Comparison of ENCODE assay signal across 19 cellular contexts in genomic region chr9:110788871-110789270, GRCh38.
A peak's percentile ranks its signal among the peaks of the same experiment; 100 is the strongest.
DNase-seq lines count a peak whose midpoint lies in the region; ATAC-seq, FAIRE-seq and TF ChIP-seq lines count a peak whose summit lies in the region.
"Had no signal": no experiment of that assay in that cellular context is flagged by ENCODE, and none has a peak within 500 bp of the region (broad histone marks: within the 10 kb centered on the region; RNA-seq: fewer than 3 reads in every experiment).

No MANE protein-coding gene starts in this region.

- dilution Hi-C loops in mammary epithelial cell (cut with HindIII; ENCODE audit: low sequenced_read_pairs) (no loop called here), keratinocyte (cut with MboI; ENCODE audit: extremely low pct_ligation_motif_present, low sequenced_read_pairs) (loop anchor here (25.0 kb wide), 1 partner anchor 98 kb away; no protein-coding TSS in a partner anchor)

- no peak overlapping the region for H3K4me3 Mint-ChIP-seq in MCF 10A (ENCODE audit: unreplicated experiment)
- H3K4me3 Mint-ChIP-seq: B cell; CD8-positive, alpha-beta T cell; GM23338 had no signal

- no peaks in the 10 kb centered on the region for H3K9me1 ChIP-seq in keratinocyte (ENCODE audit: control insufficient read depth, extremely low read depth, insufficient read depth, low read length)

- in situ Hi-C loops in mammary epithelial cell (cut with MboI; ENCODE audit: low sequenced_read_pairs in 2 of 2): no loop called here

- POLR2A ChIA-PET in MCF 10A (lab: Yijun Ruan, JAX): no interaction called here

- H3K4me2 ChIP-seq in mammary epithelial cell (ENCODE audit: insufficient read depth, low read depth, low read length): no peak overlapping the region
- H3K4me2 ChIP-seq in keratinocyte (ENCODE audit: control insufficient read depth, extremely low read depth, insufficient read depth, low read depth, low read length): no peak overlapping the region
- H3K4me2 ChIP-seq: BLaER1 treated with 17β-estradiol and CSF1 and Interleukin-3, amounts not matched to agents 10 nM and 100 nM; GM23338 had no signal

- intact Hi-C loops in mammary epithelial cell (cut with micrococcal nuclease): no loop called here
- intact Hi-C loops in MCF 10A (cut with micrococcal nuclease): no loop called here

- H3K9ac ChIP-seq in mammary epithelial cell (ENCODE audit: insufficient read depth, low read length): no peak overlapping the region
- no peak overlapping the region for H3K9ac ChIP-seq in keratinocyte (ENCODE audit: control insufficient read depth, extremely low read depth, insufficient read depth, low read length)
- H3K9ac ChIP-seq: BLaER1 treated with 17β-estradiol and CSF1 and Interleukin-3, amounts not matched to agents 10 nM and 100 nM had no signal

- H3K4me3 ChIP-seq in mammary epithelial cell (replicated peaks in 1 of 3; ENCODE audit: insufficient read depth in 1 of 3, low read depth in 2 of 3, low read length in 3 of 3) (no peak overlapping the region), epithelial cell of esophagus (ENCODE audit: low read length) (no peak overlapping the region), keratinocyte (ENCODE audit: control insufficient read depth in 2 of 3, extremely low read depth in 1 of 3, insufficient read depth in 2 of 3, low read depth in 1 of 3, low read length in 3 of 3) (no peak overlapping the region)
- H3K4me3 ChIP-seq: BLaER1 treated with 17β-estradiol and CSF1 and Interleukin-3, amounts not matched to agents 10 nM and 100 nM; GM23338; K562 had no signal

- H3K36me3 ChIP-seq in mammary epithelial cell (ENCODE audit: insufficient read depth, low read length) (no peaks in the 10 kb centered on the region), keratinocyte (ENCODE audit: control insufficient read depth in 2 of 2, extremely low read depth in 1 of 2, insufficient read depth in 2 of 2, low read length in 2 of 2) (no peaks in the 10 kb centered on the region)
- H3K36me3 ChIP-seq: BLaER1 treated with 17β-estradiol and CSF1 and Interleukin-3, amounts not matched to agents 10 nM and 100 nM had no signal

- CTCF ChIA-PET in mammary epithelial cell (lab: Charles Lee; ENCODE audit: low non-redundant PET): no interaction called here
- CTCF ChIA-PET in MCF 10A (lab: Yijun Ruan, JAX): interaction anchor here (0.7 kb wide), 1 partner anchor 343 kb away, joined by 3 read pairs; no protein-coding TSS in a partner anchor

- TF ChIP-seq CTCF in mammary epithelial cell (conservative IDR thresholded peaks at IDR 0.05 in 1 of 2, IDR thresholded peaks at IDR 0.05 in 1 of 2; ENCODE audit: extremely low read depth in 1 of 2, insufficient read depth in 1 of 2, low read depth in 1 of 2, low read length in 2 of 2): no peak
- no peak for TF ChIP-seq CTCF in MCF 10A (IDR thresholded peaks at IDR 0.05; ENCODE audit: unreplicated experiment)
- no peak for TF ChIP-seq CTCF in epithelial cell of esophagus (IDR thresholded peaks at IDR 0.05; ENCODE audit: insufficient read depth, low read depth, low read length, missing control alignments)
- no peak for TF ChIP-seq CTCF in keratinocyte (optimal IDR thresholded peaks at IDR 0.05 in 1 of 3, IDR thresholded peaks at IDR 0.05 in 1 of 3, conservative IDR thresholded peaks at IDR 0.05 in 1 of 3; ENCODE audit: extremely low read depth in 1 of 3, insufficient read depth in 2 of 3, low read length in 3 of 3)

- H3K4me1 ChIP-seq in mammary epithelial cell (ENCODE audit: insufficient read depth, low read length) (no peaks in the 10 kb centered on the region), keratinocyte (ENCODE audit: control insufficient read depth, extremely low read depth, insufficient read depth, low read length) (no peaks in the 10 kb centered on the region)
- H3K4me1 ChIP-seq: BLaER1 treated with 17β-estradiol and CSF1 and Interleukin-3, amounts not matched to agents 10 nM and 100 nM had no signal

- H3K27me3 ChIP-seq in mammary epithelial cell (ENCODE audit: insufficient read depth, low read length): no peaks in the 10 kb centered on the region
- H3K27me3 ChIP-seq in keratinocyte (ENCODE audit: control insufficient read depth, extremely low read depth, insufficient read depth, low read length): no peaks in the 10 kb centered on the region
- H3K27me3 ChIP-seq: BLaER1 treated with 17β-estradiol and CSF1 and Interleukin-3, amounts not matched to agents 10 nM and 100 nM had no signal

- BruUV-seq in mammary epithelial cell (replicated peaks; lab: Mats Ljungman, UMichigan) (no TSS peak), MCF 10A (replicated peaks; lab: Mats Ljungman, UMichigan) (no TSS peak)

- H3K27ac Mint-ChIP-seq in MCF 10A (ENCODE audit: low read depth, unreplicated experiment): no peak overlapping the region
- H3K27ac Mint-ChIP-seq: B cell; CD8-positive, alpha-beta T cell; GM23338 had no signal

- H2AFZ ChIP-seq in mammary epithelial cell (ENCODE audit: low read depth, low read length) (no peak overlapping the region), keratinocyte (ENCODE audit: control insufficient read depth, low read length) (no peak overlapping the region)
- H2AFZ ChIP-seq: GM23338 had no signal

- peak; percentile 57 for DNase-seq in mammary epithelial cell
- no peak for DNase-seq in MCF 10A (ENCODE audit: unreplicated experiment)
- DNase-seq in epithelial cell of esophagus (ENCODE audit: low read depth): peak; percentile 43
- DNase-seq in keratinocyte (ENCODE audit: low read depth, low spot score): no peak
- DNase-seq in NCI-H1092 treated with DMSO at 0.1 percent for 48 hours (lab: John Stamatoyannopoulos, UW): no peak
- DNase-seq in activated CD4-positive, alpha-beta T cell treated with anti-CD3 and anti-CD28 coated beads, Interleukin-2, amount 50 U/mL, for 48 hours: no peak
- DNase-seq: Calu3; CD8-positive, alpha-beta T cell; HCEC 1CT had no signal

- H3K36me3 Mint-ChIP-seq in MCF 10A (ENCODE audit: insufficient read depth, unreplicated experiment): no peaks in the 10 kb centered on the region
- H3K36me3 Mint-ChIP-seq: CD8-positive, alpha-beta T cell had no signal

- H3K79me2 ChIP-seq in mammary epithelial cell (ENCODE audit: insufficient read depth, low read length): no peaks in the 10 kb centered on the region
- no peaks in the 10 kb centered on the region for H3K79me2 ChIP-seq in keratinocyte (ENCODE audit: control insufficient read depth, insufficient read depth, low read length)

- no peak for ATAC-seq in GM21360 (IDR thresholded peaks at IDR 0.05; ENCODE audit: unreplicated experiment)
- ATAC-seq: CD8-positive, alpha-beta T cell; GM23338; K562 had no signal

- no peaks in the 10 kb centered on the region for H4K20me1 ChIP-seq in mammary epithelial cell (ENCODE audit: insufficient read depth, low read length)
- no peaks in the 10 kb centered on the region for H4K20me1 ChIP-seq in keratinocyte (ENCODE audit: control insufficient read depth, extremely low read depth, insufficient read depth, low read length)
- H4K20me1 ChIP-seq: BLaER1 treated with 17β-estradiol and CSF1 and Interleukin-3, amounts not matched to agents 10 nM and 100 nM had no signal

- H3K27ac ChIP-seq in mammary epithelial cell (ENCODE audit: insufficient read depth, low read depth, low read length) (no peak overlapping the region), keratinocyte (ENCODE audit: control insufficient read depth, insufficient read depth, low read length) (no peak overlapping the region)
- H3K27ac ChIP-seq: 22Rv1; BLaER1 treated with 17β-estradiol and CSF1 and Interleukin-3, amounts not matched to agents 10 nM and 100 nM had no signal

- H3K27me3 Mint-ChIP-seq in MCF 10A (ENCODE audit: insufficient read depth, unreplicated experiment): no peaks in the 10 kb centered on the region
- H3K27me3 Mint-ChIP-seq: B cell had no signal

- no peaks in the 10 kb centered on the region for H3K9me3 Mint-ChIP-seq in MCF 10A (ENCODE audit: unreplicated experiment)
- H3K9me3 Mint-ChIP-seq: CD8-positive, alpha-beta T cell; GM23338 had no signal

- H3K9me3 ChIP-seq in mammary epithelial cell (replicated peaks; ENCODE audit: insufficient read depth, low read length) (no peaks in the 10 kb centered on the region), keratinocyte (ENCODE audit: control insufficient read depth, low read depth, low read length) (no peaks in the 10 kb centered on the region)

- no peaks in the 10 kb centered on the region for H3K4me1 Mint-ChIP-seq in MCF 10A (ENCODE audit: insufficient read depth, unreplicated experiment)
- H3K4me1 Mint-ChIP-seq: B cell, GM23338 had no signal

- peak; percentile 49 for FAIRE-seq in keratinocyte (lab: Jason Lieb, UNC)
- FAIRE-seq: G401.6, GM12891, GM19239, H54, K562 had no signal

Comparison
In these comparisons a context has a peak if more than half of its experiments do, and no peak if none do; other contexts are left out.
1. DNase-seq: peak in mammary epithelial cell (single experiment) and epithelial cell of esophagus (single experiment); none in MCF 10A (single experiment), keratinocyte (single experiment), NCI-H1092 treated with DMSO at 0.1 percent for 48 hours (single experiment) and activated CD4-positive, alpha-beta T cell treated with anti-CD3 and anti-CD28 coated beads, Interleukin-2, amount 50 U/mL, for 48 hours (0 of 2).